Comparison of ENCODE assay signal across 1 cellular context in the genomic region with DNA sequence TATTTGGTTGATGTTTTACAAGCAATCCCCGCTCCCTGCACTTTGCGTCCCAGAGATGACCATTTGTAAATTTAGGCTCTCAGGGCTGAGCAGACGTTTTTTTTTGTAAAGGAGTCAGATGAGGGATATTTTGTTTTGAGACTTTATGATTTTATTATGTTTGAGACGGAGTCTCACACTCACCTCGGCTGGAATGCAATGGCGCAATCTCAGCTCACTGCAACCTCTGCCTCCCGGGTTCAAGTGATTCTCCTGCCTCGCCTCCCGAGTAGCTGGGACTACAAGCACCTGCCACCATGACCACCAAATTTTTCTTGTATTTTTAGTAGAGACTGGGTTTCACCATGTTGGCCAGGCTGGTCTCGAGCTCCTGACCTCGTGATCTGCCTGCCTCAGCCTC.
TF ChIP-seq lines count a peak whose summit lies in the region.

No MANE protein-coding gene starts in this region.

TF ChIP-seq in IMR-90, 13 proteins besides CTCF, POLR2A, EP300 and RAD21:
- TF ChIP-seq CEBPB (IDR thresholded peaks at IDR 0.05; ENCODE audit: low read depth, low read length), result peak; percentile 61
TF ChIP-seq in IMR-90: peak in this region for 1; not testable (repeated sequence) for 12.
